8 cellular contexts compared by ENCODE assay signal in genomic region chr5:151315998-151316597, GRCh38. TPM values are rescaled to one million over a fixed set of nuclear protein-coding genes. Genes with fewer than 3 reads are reported as not detected.
A peak's percentile ranks its signal among the peaks of the same experiment; 100 is the strongest.
DNase-seq lines count a peak whose midpoint lies in the region; ATAC-seq and TF ChIP-seq lines count a peak whose summit lies in the region.

No MANE protein-coding gene starts in this region.

- no peak overlapping the region for H3K9ac ChIP-seq in OCI-LY1 (ENCODE audit: low read length)

- H3K27me3 ChIP-seq in CD4-positive, alpha-beta memory T cell (ENCODE audit: insufficient read depth, low read length) = no peaks in the 10 kb centered on the region
- no peaks in the 10 kb centered on the region for H3K27me3 ChIP-seq in OCI-LY1 (ENCODE audit: insufficient read depth, low read length)
- H3K27me3 ChIP-seq in foreskin keratinocyte = peaks cover 6% of the 10 kb centered on the region
- no peaks in the 10 kb centered on the region for H3K27me3 ChIP-seq in ovary
- H3K27me3 ChIP-seq in upper lobe of left lung = no peaks in the 10 kb centered on the region

- H3K4me1 Mint-ChIP-seq in CD4-positive, alpha-beta memory T cell = peaks cover 0 to 4% (median 1%) of the 10 kb centered on the region in 4 donors
- H3K4me1 Mint-ChIP-seq in activated T-cell treated with anti-CD3 and anti-CD28 coated beads, Interleukin-2, amount 50 U/mL, for 4 hours (ENCODE audit: low read depth) = peaks cover 2% of the 10 kb centered on the region

- H3K27ac Mint-ChIP-seq in CD4-positive, alpha-beta memory T cell = no peak overlapping the region

- H3K27ac ChIP-seq in CD4-positive, alpha-beta memory T cell (ENCODE audit: low read depth, low read length) = no peak overlapping the region
- H3K27ac ChIP-seq in OCI-LY1 (ENCODE audit: low read depth, low read length, poor library complexity, severe bottlenecking) (no peak overlapping the region), foreskin keratinocyte (no peak overlapping the region), ovary (no peak overlapping the region), upper lobe of left lung (no peak overlapping the region)

- POLR2A ChIA-PET in CD4-positive, alpha-beta memory T cell (lab: Charles Lee; ENCODE audit: partially characterized antibody) = interaction anchor here (0.6 kb wide), 1 partner anchor 1345 kb away, joined by 3 read pairs; no protein-coding TSS in a partner anchor

- H3K4me1 ChIP-seq in CD4-positive, alpha-beta memory T cell (ENCODE audit: insufficient read depth, low read length) = no peaks in the 10 kb centered on the region
- H3K4me1 ChIP-seq in OCI-LY1 (ENCODE audit: insufficient read depth, low read length, severe bottlenecking) (no peaks in the 10 kb centered on the region), foreskin keratinocyte (no peaks in the 10 kb centered on the region), ovary (ENCODE audit: insufficient read depth) (peaks cover 5% of the 10 kb centered on the region), upper lobe of left lung (no peaks in the 10 kb centered on the region)

- H2AFZ ChIP-seq in OCI-LY1 (ENCODE audit: low read length) = no peak overlapping the region

- H3K79me2 ChIP-seq in OCI-LY1 (ENCODE audit: insufficient read depth, low read length) = no peaks in the 10 kb centered on the region

- intact Hi-C loops in CD4-positive, alpha-beta memory T cell (cut with micrococcal nuclease) = loop anchor here (5.0 to 10.0 kb wide), 4 partner anchors 94 to 191 kb away; partner anchors contain the start of genes ANXA6 and CCDC69
- intact Hi-C loops in ovary (cut with DNase I) = no loop called here

- ATAC-seq in GM18870 (IDR thresholded peaks at IDR 0.05; ENCODE audit: unreplicated experiment) (peak; percentile 71), HG03139 (IDR thresholded peaks at IDR 0.05; ENCODE audit: unreplicated experiment) (peak; percentile 70), foreskin keratinocyte (peak; percentile 82), upper lobe of left lung (ENCODE audit: low FRiP score in 2 of 2) (peak; percentile 86 to 88)
- peak in 1 of 2 donors; percentile 38 for ATAC-seq in activated T-cell treated with anti-CD3 and anti-CD28 coated beads, Interleukin-2, amount 50 U/mL, for 4 hours

- no peak overlapping the region for H3K4me3 ChIP-seq in CD4-positive, alpha-beta memory T cell (ENCODE audit: low read length in 2 of 2)
- H3K4me3 ChIP-seq in OCI-LY1 (ENCODE audit: low read depth, low read length, poor library complexity, severe bottlenecking) (no peak overlapping the region), ovary (no peak overlapping the region), upper lobe of left lung (no peak overlapping the region)

- TF ChIP-seq EP300 in ovary (IDR thresholded peaks at IDR 0.05) = no peak
- no peak for TF ChIP-seq EP300 in upper lobe of left lung (IDR thresholded peaks at IDR 0.05)

- TF ChIP-seq CTCF in OCI-LY1 (IDR thresholded peaks at IDR 0.05; ENCODE audit: low read length) = peak; percentile 96
- peak; percentile 93 for TF ChIP-seq CTCF in foreskin keratinocyte (conservative IDR thresholded peaks at IDR 0.05)
- peak; percentile 23 to 42 (median 33) for TF ChIP-seq CTCF in ovary (IDR thresholded peaks at IDR 0.05)
- TF ChIP-seq CTCF in upper lobe of left lung (IDR thresholded peaks at IDR 0.05) = peak; percentile 69 to 82 (median 76)

- H3K36me3 Mint-ChIP-seq in CD4-positive, alpha-beta memory T cell = no peaks in the 10 kb centered on the region
- peaks cover 2% of the 10 kb centered on the region for H3K36me3 Mint-ChIP-seq in activated T-cell treated with anti-CD3 and anti-CD28 coated beads, Interleukin-2, amount 50 U/mL, for 4 hours (ENCODE audit: insufficient read depth)

- no peak overlapping the region for H3K4me3 Mint-ChIP-seq in CD4-positive, alpha-beta memory T cell
- no peak overlapping the region for H3K4me3 Mint-ChIP-seq in activated T-cell treated with anti-CD3 and anti-CD28 coated beads, Interleukin-2, amount 50 U/mL, for 4 hours

- TF ChIP-seq POLR2A in ovary (IDR thresholded peaks at IDR 0.05) (no peak), upper lobe of left lung (IDR thresholded peaks at IDR 0.05) (no peak)

- H3F3A ChIP-seq in OCI-LY1 (ENCODE audit: insufficient read depth, low read length) = no peaks in the 10 kb centered on the region

- H3K9me3 Mint-ChIP-seq in CD4-positive, alpha-beta memory T cell = peaks cover 0 to 9% (median 5%) of the 10 kb centered on the region in 8 donors
- peaks cover 4% of the 10 kb centered on the region for H3K9me3 Mint-ChIP-seq in activated T-cell treated with anti-CD3 and anti-CD28 coated beads, Interleukin-2, amount 50 U/mL, for 4 hours

- no peaks in the 10 kb centered on the region for H3K9me2 ChIP-seq in OCI-LY1 (ENCODE audit: low read depth, low read length)

- CTCF ChIA-PET in CD4-positive, alpha-beta memory T cell (lab: Charles Lee; ENCODE audit: partially characterized antibody) = interaction anchor here (0.6 to 1.5 kb wide), 10 partner anchors 9 to 816 kb away, joined by 3 to 5 read pairs (median 3); no protein-coding TSS in a partner anchor

- H3K36me3 ChIP-seq in CD4-positive, alpha-beta memory T cell (ENCODE audit: insufficient read depth, low read length) = no peaks in the 10 kb centered on the region
- H3K36me3 ChIP-seq in OCI-LY1 (ENCODE audit: insufficient read depth, low read length) = no peaks in the 10 kb centered on the region
- no peaks in the 10 kb centered on the region for H3K36me3 ChIP-seq in ovary
- no peaks in the 10 kb centered on the region for H3K36me3 ChIP-seq in upper lobe of left lung

- peak in 4 of 5 donors; percentile 2 to 19 (median 12) for DNase-seq in CD4-positive, alpha-beta memory T cell
- DNase-seq in activated T-cell treated with anti-CD3 and anti-CD28 coated beads, Interleukin-2, amount 50 U/mL, for 4 hours = peak; percentile 27
- DNase-seq in foreskin keratinocyte = peak; percentile 22 to 46
- DNase-seq in ovary = peak; percentile 50 to 81 (median 71)
- peak in 1 of 2 donors; percentile 80 for DNase-seq in upper lobe of left lung

- 47 to 59% (median 50%) methylated on average over 8 of the region's 8 CpGs for WGBS in ovary, 3 donors
- WGBS in upper lobe of left lung, 2 donors = 45 to 55% methylated on average over 8 of the region's 8 CpGs

- H3K27me3 Mint-ChIP-seq in CD4-positive, alpha-beta memory T cell = peaks cover 8 to 11% of the 10 kb centered on the region in 2 donors
- no peaks in the 10 kb centered on the region for H3K27me3 Mint-ChIP-seq in activated T-cell treated with anti-CD3 and anti-CD28 coated beads, Interleukin-2, amount 50 U/mL, for 4 hours (ENCODE audit: low read depth)

- H3K9me3 ChIP-seq in CD4-positive, alpha-beta memory T cell (ENCODE audit: control insufficient read depth in 1 of 2, low read length in 2 of 2) = no peaks in the 10 kb centered on the region
- H3K9me3 ChIP-seq in OCI-LY1 (ENCODE audit: low read length) = no peaks in the 10 kb centered on the region
- no peaks in the 10 kb centered on the region for H3K9me3 ChIP-seq in ovary
- no peaks in the 10 kb centered on the region for H3K9me3 ChIP-seq in upper lobe of left lung

- H3K4me2 ChIP-seq in OCI-LY1 (ENCODE audit: low read length) = no peak overlapping the region

- no peaks in the 10 kb centered on the region for H4K20me1 ChIP-seq in OCI-LY1 (ENCODE audit: insufficient read depth, low read length)

RNA-seq across cellular contexts. Expression of gene SLC36A3, which starts 12.5 kb away (rescaled TPM):
- not detected for total RNA-seq in CD4-positive, alpha-beta memory T cell
- polyA plus RNA-seq in CD4-positive, alpha-beta memory T cell = not detected
- not detected for total RNA-seq in activated T-cell treated with anti-CD3 and anti-CD28 coated beads, Interleukin-2, amount 50 U/mL, for 4 hours
- total RNA-seq in foreskin keratinocyte (not detected in 2 replicates), ovary (not detected), upper lobe of left lung (not detected)
- polyA plus RNA-seq in foreskin keratinocyte (not detected in 2 replicates), ovary (not detected)

RNA-seq across cellular contexts. Expression of gene SLC36A2, which starts 31.3 kb away (rescaled TPM):
- not detected for total RNA-seq in CD4-positive, alpha-beta memory T cell
- polyA plus RNA-seq in CD4-positive, alpha-beta memory T cell = not detected
- not detected for total RNA-seq in activated T-cell treated with anti-CD3 and anti-CD28 coated beads, Interleukin-2, amount 50 U/mL, for 4 hours
- total RNA-seq in foreskin keratinocyte (not detected in 2 replicates), ovary (not detected), upper lobe of left lung (not detected)
- polyA plus RNA-seq in foreskin keratinocyte (not detected in 2 replicates), ovary (not detected)

Comparison
In these comparisons a context has a peak if more than half of its experiments do, and no peak if none do; other contexts are left out.
1. CTCF ChIP-seq: peak in every context shown above with its lines; median percentile 96 in OCI-LY1; 93 in foreskin keratinocyte; 76 in upper lobe of left lung; 33 in ovary.